In genomic region chr7:5396999-5397656, GRCh38 we compare ENCODE assay signal across 8 cellular contexts. TPM values are rescaled to one million over a fixed set of nuclear protein-coding genes. Genes with fewer than 3 reads are reported as not detected.
DNase-seq lines count a peak whose midpoint lies in the region; ATAC-seq and TF ChIP-seq lines count a peak whose summit lies in the region.

No MANE protein-coding gene starts in this region.

- H3K4me2 ChIP-seq in neuronal stem cell (ENCODE audit: insufficient read depth, low read length, poor library complexity, severe bottlenecking), result no peak overlapping the region

- DNase-seq in NCI-H526 treated with DMSO at 0.1 percent for 48 hours (lab: John Stamatoyannopoulos, UW) (peak; percentile 27), epidermal melanocyte (ENCODE audit: insufficient read length, low spot score) (peak; percentile 99), neuronal stem cell (ENCODE audit: low spot score) (no peak), suprapubic skin (ENCODE audit: low spot score in 2 of 2) (peak; percentile 95), HAP-1 (ENCODE audit: low spot score in 2 of 2) (no peak)
- DNase-seq in activated CD8-positive, alpha-beta memory T cell treated with anti-CD3 and anti-CD28 coated beads for 4 hours (ENCODE audit: low read depth in 2 of 2), result peak; percentile 73 to 83

- H3K36me3 ChIP-seq in neuronal stem cell (replicated peaks in 1 of 2; ENCODE audit: control insufficient read depth in 2 of 2, insufficient read depth in 2 of 2, low read length in 2 of 2) (peaks cover 13 to 69% of the 10 kb centered on the region in 2 donors), suprapubic skin (peaks cover 32% of the 10 kb centered on the region), HAP-1 (replicated peaks) (peaks cover 21% of the 10 kb centered on the region)

- no CpG with 5 or more reads among the region's 30 CpGs for WGBS in neuronal stem cell (ENCODE audit: extremely low coverage in 2 of 2, insufficient read length in 2 of 2, insufficient replicate concordance in 1 of 2), 2 donors
- WGBS in suprapubic skin, result 15% methylated on average over 7 of the region's 30 CpGs

- TF ChIP-seq POLR2A in suprapubic skin (IDR thresholded peaks at IDR 0.05), result no peak

- no peak overlapping the region for H3K14ac ChIP-seq in neuronal stem cell (ENCODE audit: low read length)

- H3K9ac ChIP-seq in neuronal stem cell (ENCODE audit: low read depth, low read length, poor library complexity), result no peak overlapping the region

- no peaks in the 10 kb centered on the region for H3K27me3 ChIP-seq in neuronal stem cell (ENCODE audit: control insufficient read depth in 3 of 3, insufficient read depth in 3 of 3, low read depth in 1 of 3, low read length in 3 of 3)
- no peaks in the 10 kb centered on the region for H3K27me3 ChIP-seq in suprapubic skin
- H3K27me3 ChIP-seq in HAP-1 (ENCODE audit: low read depth), result no peaks in the 10 kb centered on the region

- H3K4me1 ChIP-seq in neuronal stem cell (ENCODE audit: control insufficient read depth in 2 of 2, insufficient read depth in 1 of 2, low read depth in 1 of 2, low read length in 2 of 2) (no peaks in the 10 kb centered on the region), suprapubic skin (peaks cover 34% of the 10 kb centered on the region), HAP-1 (no peaks in the 10 kb centered on the region)

- no peak overlapping the region for H2BK120ac ChIP-seq in neuronal stem cell (ENCODE audit: low read depth, low read length)

- H3K27ac ChIP-seq in neuronal stem cell (replicated peaks; ENCODE audit: low read length) (no peak overlapping the region), suprapubic skin (peak overlapping the region; percentile 77)

- H3K4me3 ChIP-seq in neuronal stem cell (ENCODE audit: low read length in 2 of 2), result no peak overlapping the region
- H3K4me3 ChIP-seq in suprapubic skin, result peak overlapping the region; percentile 44
- H3K4me3 ChIP-seq in HAP-1, result no peak overlapping the region

- no peak overlapping the region for H2AFZ ChIP-seq in neuronal stem cell (ENCODE audit: low read length)

- H4K8ac ChIP-seq in neuronal stem cell (ENCODE audit: low read depth, low read length), result no peak overlapping the region

- no peak overlapping the region for H2BK5ac ChIP-seq in neuronal stem cell (ENCODE audit: low read length)

- H3K18ac ChIP-seq in neuronal stem cell (ENCODE audit: low read length), result peak overlapping the region; percentile 57

- H3K79me1 ChIP-seq in neuronal stem cell (ENCODE audit: low read depth, low read length), result peaks cover 29% of the 10 kb centered on the region

- no peak overlapping the region for H2BK12ac ChIP-seq in neuronal stem cell (ENCODE audit: low read length)

- peak; percentile 68 for ATAC-seq in GM18508 (IDR thresholded peaks at IDR 0.05; ENCODE audit: insufficient read depth, unreplicated experiment)
- ATAC-seq in HG02938 (IDR thresholded peaks at IDR 0.05; ENCODE audit: unreplicated experiment), result peak; percentile 70

- no peak for TF ChIP-seq EP300 in suprapubic skin (IDR thresholded peaks at IDR 0.05)

- H2BK15ac ChIP-seq in neuronal stem cell (ENCODE audit: low read length), result no peak overlapping the region

- no peak overlapping the region for H3K23ac ChIP-seq in neuronal stem cell (ENCODE audit: low read depth, low read length, poor library complexity)

- H3K4ac ChIP-seq in neuronal stem cell (ENCODE audit: low read length), result no peak overlapping the region

- no peaks in the 10 kb centered on the region for H3K9me3 ChIP-seq in neuronal stem cell (replicated peaks in 1 of 2; ENCODE audit: control insufficient read depth in 2 of 2, insufficient read depth in 1 of 2, low read depth in 1 of 2, low read length in 2 of 2)
- no peaks in the 10 kb centered on the region for H3K9me3 ChIP-seq in suprapubic skin
- no peaks in the 10 kb centered on the region for H3K9me3 ChIP-seq in HAP-1

- TF ChIP-seq CTCF in suprapubic skin (IDR thresholded peaks at IDR 0.05), result no peak

- in situ Hi-C loops in HAP-1 (cut with MboI; ENCODE audit: low sequenced_read_pairs), result no loop called here

- H4K91ac ChIP-seq in neuronal stem cell (ENCODE audit: low read depth, low read length, poor library complexity), result no peak overlapping the region

- H2AK5ac ChIP-seq in neuronal stem cell (ENCODE audit: low read depth, low read length), result no peak overlapping the region

RNA-seq across cellular contexts. Expression of gene TNRC18, which starts 26.5 kb away (rescaled TPM):
- 33.6 TPM for polyA plus RNA-seq in neuronal stem cell (2013, experiment 1 of 2)
- 37.1 TPM for polyA plus RNA-seq in neuronal stem cell (2013, experiment 2 of 2)
- total RNA-seq in suprapubic skin, result 100 to 1,000 TPM in 2 of 4 donors, 10 to 100 TPM in 2; 81.1 to 160 (median 104) TPM

Comparison
In these comparisons a context has a peak if more than half of its experiments do, and no peak if none do; other contexts are left out.
1. DNase-seq: peak in NCI-H526 treated with DMSO at 0.1 percent for 48 hours (single experiment), activated CD8-positive, alpha-beta memory T cell treated with anti-CD3 and anti-CD28 coated beads for 4 hours (2 of 2), epidermal melanocyte (single experiment) and suprapubic skin (2 of 2); none in neuronal stem cell (single experiment) and HAP-1 (0 of 2).